8 cellular contexts compared by ENCODE assay signal in the genomic region with DNA sequence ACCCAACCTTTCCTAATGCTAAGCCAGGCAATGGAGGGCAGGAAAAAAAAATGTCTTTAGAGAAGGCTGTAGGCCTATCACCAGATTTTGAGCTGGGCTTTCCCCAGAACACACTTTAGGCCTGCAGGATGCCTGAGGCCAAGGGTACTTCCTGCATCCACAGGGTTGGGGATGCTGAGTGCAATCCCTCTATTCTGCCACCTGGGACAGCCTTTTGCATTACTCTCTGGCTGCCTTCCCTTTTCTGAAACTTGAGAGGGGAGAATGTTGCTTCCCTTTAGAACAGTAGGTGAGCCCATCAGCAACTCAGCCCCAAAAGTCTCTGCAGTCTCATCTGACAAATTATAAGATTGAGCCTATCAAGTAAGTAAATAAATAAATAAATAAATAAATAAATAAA.
DNase-seq lines count a peak whose midpoint lies in the region; ATAC-seq and TF ChIP-seq lines count a peak whose summit lies in the region.

No MANE protein-coding gene starts in this region.

- no peak overlapping the region for H3K4me3 ChIP-seq in left ventricle myocardium inferior
- H3K4me3 ChIP-seq in CD8-positive, alpha-beta memory T cell (ENCODE audit: low read length): no peak overlapping the region

- H3K4me1 Mint-ChIP-seq in type B pancreatic cell (ENCODE audit: unreplicated experiment): peaks cover 14% of the 10 kb centered on the region
- no peaks in the 10 kb centered on the region for H3K4me1 Mint-ChIP-seq in CD8-positive, alpha-beta memory T cell
- H3K4me1 Mint-ChIP-seq in activated T-cell treated with anti-CD3 and anti-CD28 coated beads, Interleukin-2, amount 50 U/mL, for 24 hours (ENCODE audit: low read depth): no peaks in the 10 kb centered on the region

- H3K9me3 Mint-ChIP-seq in type B pancreatic cell: no peaks in the 10 kb centered on the region
- peaks cover 0 to 2% (median 0%) of the 10 kb centered on the region in 5 donors for H3K9me3 Mint-ChIP-seq in CD8-positive, alpha-beta memory T cell
- no peaks in the 10 kb centered on the region for H3K9me3 Mint-ChIP-seq in activated T-cell treated with anti-CD3 and anti-CD28 coated beads, Interleukin-2, amount 50 U/mL, for 24 hours

- no peak overlapping the region for H3K27ac ChIP-seq in left ventricle myocardium inferior (replicated peaks)
- no peak overlapping the region for H3K27ac ChIP-seq in CD8-positive, alpha-beta memory T cell (ENCODE audit: low read depth, low read length)

- CTCF ChIA-PET in CD8-positive, alpha-beta memory T cell (lab: Charles Lee): no interaction called here

- H3K27me3 ChIP-seq in left ventricle myocardium inferior (ENCODE audit: low read depth): no peaks in the 10 kb centered on the region
- H3K27me3 ChIP-seq in CD8-positive, alpha-beta memory T cell (ENCODE audit: insufficient read depth, low read length, poor library complexity, severe bottlenecking): no peaks in the 10 kb centered on the region

- no peak overlapping the region for H3K4me3 Mint-ChIP-seq in type B pancreatic cell
- no peak overlapping the region for H3K4me3 Mint-ChIP-seq in CD8-positive, alpha-beta memory T cell
- H3K4me3 Mint-ChIP-seq in activated T-cell treated with anti-CD3 and anti-CD28 coated beads, Interleukin-2, amount 50 U/mL, for 24 hours: no peak overlapping the region

- no peaks in the 10 kb centered on the region for H3K9me3 ChIP-seq in left ventricle myocardium inferior (replicated peaks)
- no peaks in the 10 kb centered on the region for H3K9me3 ChIP-seq in CD8-positive, alpha-beta memory T cell (ENCODE audit: low read length)

- ATAC-seq in left cardiac atrium: no peak

- no peaks in the 10 kb centered on the region for H3K27me3 Mint-ChIP-seq in type B pancreatic cell
- peaks cover 0 to 2% of the 10 kb centered on the region in 2 donors for H3K27me3 Mint-ChIP-seq in CD8-positive, alpha-beta memory T cell
- H3K27me3 Mint-ChIP-seq in activated T-cell treated with anti-CD3 and anti-CD28 coated beads, Interleukin-2, amount 50 U/mL, for 24 hours: no peaks in the 10 kb centered on the region

- POLR2A ChIA-PET in CD8-positive, alpha-beta memory T cell (lab: Charles Lee): no interaction called here

- H3K36me3 Mint-ChIP-seq in type B pancreatic cell: no peaks in the 10 kb centered on the region
- no peaks in the 10 kb centered on the region for H3K36me3 Mint-ChIP-seq in CD8-positive, alpha-beta memory T cell
- no peaks in the 10 kb centered on the region for H3K36me3 Mint-ChIP-seq in activated T-cell treated with anti-CD3 and anti-CD28 coated beads, Interleukin-2, amount 50 U/mL, for 24 hours (ENCODE audit: low read depth)

- no peak for DNase-seq in left ventricle myocardium inferior
- no peak for DNase-seq in left cardiac atrium
- peak; percentile 24 for DNase-seq in NAMALWA (ENCODE audit: low spot score)
- DNase-seq in cerebellar cortex (ENCODE audit: low spot score): peak; percentile 55
- DNase-seq in type B pancreatic cell (ENCODE audit: extremely low spot score, unreplicated experiment): no peak
- DNase-seq in OCI-M2 (lab: John Stamatoyannopoulos, UW; ENCODE audit: unreplicated experiment): no peak
- no peak for DNase-seq in CD8-positive, alpha-beta memory T cell
- DNase-seq in activated T-cell treated with anti-CD3 and anti-CD28 coated beads, Interleukin-2, amount 50 U/mL, for 24 hours: no peak

- TF ChIP-seq CTCF in left ventricle myocardium inferior (IDR thresholded peaks at IDR 0.05; ENCODE audit: borderline replicate concordance): peak; percentile 18
- peak; percentile 48 for TF ChIP-seq CTCF in type B pancreatic cell (conservative IDR thresholded peaks at IDR 0.05)

- no peaks in the 10 kb centered on the region for H3K36me3 ChIP-seq in left ventricle myocardium inferior
- no peaks in the 10 kb centered on the region for H3K36me3 ChIP-seq in CD8-positive, alpha-beta memory T cell (ENCODE audit: insufficient read depth, low read length)

- H3K27ac Mint-ChIP-seq in type B pancreatic cell: no peak overlapping the region
- no peak overlapping the region for H3K27ac Mint-ChIP-seq in CD8-positive, alpha-beta memory T cell
- H3K27ac Mint-ChIP-seq in activated T-cell treated with anti-CD3 and anti-CD28 coated beads, Interleukin-2, amount 50 U/mL, for 24 hours: no peak overlapping the region

- intact Hi-C loops in left ventricle myocardium inferior (cut with micrococcal nuclease) (no loop called here), left cardiac atrium (cut with DNase I) (no loop called here)

- H3K4me1 ChIP-seq in left ventricle myocardium inferior: peaks cover 56% of the 10 kb centered on the region
- no peaks in the 10 kb centered on the region for H3K4me1 ChIP-seq in CD8-positive, alpha-beta memory T cell (ENCODE audit: insufficient read depth, low read length)

Comparison
In these comparisons a context has a peak if more than half of its experiments do, and no peak if none do; other contexts are left out.
1. DNase-seq: peak in NAMALWA (single experiment) and cerebellar cortex (single experiment); none in left ventricle myocardium inferior (single experiment), left cardiac atrium (single experiment), type B pancreatic cell (single experiment), OCI-M2 (single experiment), CD8-positive, alpha-beta memory T cell (0 of 5) and activated T-cell treated with anti-CD3 and anti-CD28 coated beads, Interleukin-2, amount 50 U/mL, for 24 hours (single experiment).